8 cellular contexts compared by ENCODE assay signal in the genomic region with DNA sequence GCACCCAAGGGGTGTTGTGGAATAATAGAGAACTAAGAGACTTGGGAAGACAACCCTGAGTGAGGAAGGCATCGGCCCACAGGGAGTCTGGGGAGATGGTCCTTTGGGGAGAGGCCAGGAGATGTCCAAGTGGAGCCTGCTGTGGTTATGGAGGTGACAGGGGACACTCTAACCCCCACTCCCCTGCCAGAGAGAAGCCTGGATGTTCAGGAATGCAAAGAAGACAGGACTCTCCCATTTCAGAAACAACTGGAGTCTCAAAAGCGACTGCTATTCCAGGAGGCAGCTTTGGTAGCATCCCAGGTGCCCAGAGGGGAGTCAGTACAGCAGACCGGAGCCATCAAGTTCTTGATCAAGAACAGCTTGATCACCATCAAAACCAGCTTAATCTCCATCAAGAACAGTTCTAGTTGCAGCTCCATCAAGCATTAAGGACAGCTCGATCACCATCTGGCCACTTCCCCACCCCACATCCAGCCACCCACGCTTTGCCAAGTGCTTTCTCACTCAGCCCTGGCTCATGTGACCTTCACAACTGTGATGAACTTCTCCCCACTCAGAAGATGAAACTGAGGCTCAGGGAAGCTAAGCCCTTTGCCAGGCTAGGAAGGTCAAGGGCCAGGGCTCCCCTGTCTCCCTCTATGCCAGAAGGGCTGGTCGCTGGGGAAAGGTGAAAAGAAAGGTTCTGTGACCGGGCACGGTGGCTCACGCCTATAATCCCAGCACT. TPM values are rescaled to one million over a fixed set of nuclear protein-coding genes. Genes with fewer than 3 reads are reported as not detected.
DNase-seq lines count a peak whose midpoint lies in the region; ATAC-seq and TF ChIP-seq lines count a peak whose summit lies in the region.

No MANE protein-coding gene starts in this region.

- 73% methylated on average over 7 of the region's 9 CpGs for WGBS in suprapubic skin

- TF ChIP-seq CTCF in left lung (IDR thresholded peaks at IDR 0.05) (no peak), suprapubic skin (IDR thresholded peaks at IDR 0.05) (no peak), GM13977 (IDR thresholded peaks at IDR 0.05; ENCODE audit: extremely low read depth, insufficient read depth, missing control alignments) (no peak)

- H3K4me1 ChIP-seq in left lung (peaks cover 0 to 83% of the 10 kb centered on the region in 2 donors), suprapubic skin (peaks cover 15% of the 10 kb centered on the region)

- in situ Hi-C loops in GM13977 (cut with MboI; ENCODE audit: low pct_unique_long_range_greater_than_20kb, low sequenced_read_pairs, unreplicated experiment) = no loop called here

- H3K9me3 ChIP-seq in left lung (no peaks in the 10 kb centered on the region), suprapubic skin (no peaks in the 10 kb centered on the region)

- CTCF ChIA-PET in activated CD4-positive, alpha-beta memory T cell treated with anti-CD3 and anti-CD28 coated beads, Interleukin-2, amount 10 ng/mL, durations not matched to agents 7 days and 5 days (lab: Charles Lee) = interaction anchor here (0.8 to 21.0 kb wide), 17 partner anchors 8 to 149 kb away, joined by 3 to 883 read pairs (median 5); a partner anchor contains a TSS

- no peaks in the 10 kb centered on the region for H3K9me3 Mint-ChIP-seq in activated CD4-positive, alpha-beta memory T cell treated with anti-CD3 and anti-CD28 coated beads, Interleukin-2, amount 10 ng/mL, durations not matched to agents 7 days and 5 days

- ATAC-seq in left lung = peak; percentile 43
- no peak for ATAC-seq in HG02642 (IDR thresholded peaks at IDR 0.05; ENCODE audit: poor library complexity, unreplicated experiment)
- ATAC-seq in HG02678 (IDR thresholded peaks at IDR 0.05; ENCODE audit: unreplicated experiment) = no peak

- H3K36me3 Mint-ChIP-seq in activated CD4-positive, alpha-beta memory T cell treated with anti-CD3 and anti-CD28 coated beads, Interleukin-2, amount 10 ng/mL, durations not matched to agents 7 days and 5 days (ENCODE audit: low read depth) = peaks cover 55% of the 10 kb centered on the region

- TF ChIP-seq EP300 in suprapubic skin (IDR thresholded peaks at IDR 0.05) = no peak

- POLR2A ChIA-PET in activated CD4-positive, alpha-beta memory T cell treated with anti-CD3 and anti-CD28 coated beads, Interleukin-2, amount 10 ng/mL, durations not matched to agents 7 days and 5 days (lab: Charles Lee) = interaction anchor here (0.8 to 28.5 kb wide), 14 partner anchors 12 to 195 kb away, joined by 3 to 1302 read pairs (median 4); a partner anchor contains a TSS

- peak; percentile 71 for DNase-seq in activated CD4-positive, alpha-beta T cell treated with anti-CD3 and anti-CD28 coated beads for 48 hours
- no peak for DNase-seq in activated CD4-positive, alpha-beta T cell treated with anti-CD3 and anti-CD28 coated beads for 1 hour
- no peak for DNase-seq in activated CD4-positive, alpha-beta memory T cell treated with anti-CD3 and anti-CD28 coated beads, Interleukin-2, amount 10 ng/mL, durations not matched to agents 7 days and 5 days
- peak in 1 of 2 donors; percentile 77 for DNase-seq in left lung
- DNase-seq in suprapubic skin (ENCODE audit: low spot score in 2 of 2) = no peak
- no peak for DNase-seq in GM13977 (ENCODE audit: low spot score)

- no peaks in the 10 kb centered on the region for H3K27me3 Mint-ChIP-seq in activated CD4-positive, alpha-beta memory T cell treated with anti-CD3 and anti-CD28 coated beads, Interleukin-2, amount 10 ng/mL, durations not matched to agents 7 days and 5 days

- H3K4me3 ChIP-seq in left lung (peak overlapping the region in 1 of 2 donors; percentile 41), suprapubic skin (peak overlapping the region; percentile 0)

- peak overlapping the region; percentile 84 for H3K4me3 Mint-ChIP-seq in activated CD4-positive, alpha-beta memory T cell treated with anti-CD3 and anti-CD28 coated beads, Interleukin-2, amount 10 ng/mL, durations not matched to agents 7 days and 5 days

- no peak for TF ChIP-seq POLR2A in suprapubic skin (IDR thresholded peaks at IDR 0.05)

- H3K27ac ChIP-seq in left lung (peak overlapping the region; percentile 47 to 62), suprapubic skin (no peak overlapping the region)

- H3K4me1 Mint-ChIP-seq in activated CD4-positive, alpha-beta memory T cell treated with anti-CD3 and anti-CD28 coated beads, Interleukin-2, amount 10 ng/mL, durations not matched to agents 7 days and 5 days = peaks cover 76% of the 10 kb centered on the region

- H3K27ac Mint-ChIP-seq in activated CD4-positive, alpha-beta memory T cell treated with anti-CD3 and anti-CD28 coated beads, Interleukin-2, amount 10 ng/mL, durations not matched to agents 7 days and 5 days = peak overlapping the region; percentile 76

- intact Hi-C loops in left lung (cut with DNase I) = no loop called here

- H3K27me3 ChIP-seq in left lung = peaks cover 0 to 5% of the 10 kb centered on the region in 2 donors
- H3K27me3 ChIP-seq in suprapubic skin = no peaks in the 10 kb centered on the region

- peaks cover 0 to under 1% of the 10 kb centered on the region in 2 donors for H3K36me3 ChIP-seq in left lung
- H3K36me3 ChIP-seq in suprapubic skin = peaks cover 3% of the 10 kb centered on the region

RNA-seq across cellular contexts. Expression of a gene that starts 0.7 kb away (rescaled TPM):
- total RNA-seq in activated CD4-positive, alpha-beta memory T cell treated with anti-CD3 and anti-CD28 coated beads, Interleukin-2, amount 10 ng/mL, durations not matched to agents 7 days and 5 days = 1,000 to 10,000 TPM; 1,572 to 1,591 TPM
- total RNA-seq in left lung = 100 to 1,000 TPM in 1 of 2 donors, 10 to 100 TPM in 1; 96.7 to 170 TPM
- 10 to 100 TPM in 1 of 4 donors, 1 to 10 TPM in 3; 2.3 to 11.4 (median 9.9) TPM for total RNA-seq in suprapubic skin

RNA-seq across cellular contexts. Expression of a gene that starts 12.1 kb away (rescaled TPM):
- 10 to 100 TPM; 46.9 to 49.9 TPM for total RNA-seq in activated CD4-positive, alpha-beta memory T cell treated with anti-CD3 and anti-CD28 coated beads, Interleukin-2, amount 10 ng/mL, durations not matched to agents 7 days and 5 days
- total RNA-seq in left lung = 10 to 100 TPM; 24.0 to 43.1 TPM
- 10 to 100 TPM in 2 of 4 donors, 1 to 10 TPM in 2; 3.2 to 19.1 (median 9.1) TPM for total RNA-seq in suprapubic skin

RNA-seq across cellular contexts. Expression of a gene that starts 35.4 kb away (rescaled TPM):
- 1 to 10 TPM; 1.9 to 4.3 TPM for total RNA-seq in activated CD4-positive, alpha-beta memory T cell treated with anti-CD3 and anti-CD28 coated beads, Interleukin-2, amount 10 ng/mL, durations not matched to agents 7 days and 5 days
- 1 to 10 TPM; 2.0 to 7.6 TPM for total RNA-seq in left lung
- total RNA-seq in suprapubic skin = 10 to 100 TPM; 47.8 to 96.9 (median 62.8) TPM

RNA-seq across cellular contexts. Expression of a gene that starts 38.6 kb away (rescaled TPM):
- total RNA-seq in activated CD4-positive, alpha-beta memory T cell treated with anti-CD3 and anti-CD28 coated beads, Interleukin-2, amount 10 ng/mL, durations not matched to agents 7 days and 5 days = 100 to 1,000 TPM; 662 to 665 TPM
- total RNA-seq in left lung (100 to 1,000 TPM; 210 to 347 TPM), suprapubic skin (100 to 1,000 TPM in 1 of 4 donors, 10 to 100 TPM in 3; 53.5 to 104 (median 92.8) TPM)

RNA-seq across cellular contexts. Expression of a gene that starts 54.0 kb away (rescaled TPM):
- under 1 TPM in 1 of 2 experiments, not detected in 1; 0.18 TPM for total RNA-seq in activated CD4-positive, alpha-beta memory T cell treated with anti-CD3 and anti-CD28 coated beads, Interleukin-2, amount 10 ng/mL, durations not matched to agents 7 days and 5 days
- total RNA-seq in left lung (under 1 TPM; 0.47 to 0.86 TPM), suprapubic skin (not detected)

Comparison
In these comparisons a context has a peak if more than half of its experiments do, and no peak if none do; other contexts are left out.
1. RNA of a gene that starts 0.7 kb away (total RNA-seq): 1,572 to 1,591 TPM in activated CD4-positive, alpha-beta memory T cell treated with anti-CD3 and anti-CD28 coated beads, Interleukin-2, amount 10 ng/mL, durations not matched to agents 7 days and 5 days; 96.7 to 170 TPM in left lung and 2.3 to 11.4 TPM in suprapubic skin; every median in the first group is over 4 times any median in the second.
2. RNA of a gene that starts 35.4 kb away (total RNA-seq): 47.8 to 96.9 TPM in suprapubic skin; 2.0 to 7.6 TPM in left lung and 1.9 to 4.3 TPM in activated CD4-positive, alpha-beta memory T cell treated with anti-CD3 and anti-CD28 coated beads, Interleukin-2, amount 10 ng/mL, durations not matched to agents 7 days and 5 days; every median in the first group is over 4 times any median in the second.